In the genomic region with DNA sequence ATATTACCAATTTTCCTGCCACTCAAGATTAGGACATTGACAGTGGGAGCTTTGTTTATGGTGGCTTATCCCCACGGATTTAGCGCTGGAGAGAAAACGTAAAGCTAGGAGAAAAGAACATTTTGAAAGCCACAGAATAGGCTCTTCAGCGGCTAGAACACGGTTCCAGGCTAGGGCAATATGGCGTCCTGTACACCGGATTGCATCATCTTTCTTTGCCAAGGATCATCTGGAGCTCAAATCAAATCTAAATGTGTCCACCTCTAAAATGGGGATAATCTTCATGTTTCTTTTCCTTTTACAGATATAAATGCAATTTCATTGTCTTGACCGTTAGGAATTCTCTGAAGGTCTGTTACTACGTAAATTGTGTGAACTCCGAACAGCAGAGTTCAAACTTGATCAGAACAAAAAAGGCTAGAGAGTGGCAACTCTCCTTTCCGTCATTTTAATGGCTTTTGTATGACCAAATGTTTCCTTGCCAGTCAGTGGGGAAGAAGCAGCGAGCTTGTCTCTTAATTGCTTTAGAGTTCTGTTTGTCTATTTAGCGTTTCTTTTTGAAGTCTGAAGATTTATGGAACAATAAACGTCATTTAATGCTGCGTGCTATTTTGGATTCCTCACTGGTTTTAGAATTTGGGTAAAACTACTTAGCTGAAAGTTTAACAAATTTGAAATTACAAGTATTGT, we compare ENCODE assay signal across 1 cellular context.
TF ChIP-seq lines count a peak whose summit lies in the region.

No MANE protein-coding gene starts in this region.

TF ChIP-seq in K562, 482 proteins besides CTCF, POLR2A, EP300 and RAD21 (continued from another document):
- TF ChIP-seq, protein P1, sequence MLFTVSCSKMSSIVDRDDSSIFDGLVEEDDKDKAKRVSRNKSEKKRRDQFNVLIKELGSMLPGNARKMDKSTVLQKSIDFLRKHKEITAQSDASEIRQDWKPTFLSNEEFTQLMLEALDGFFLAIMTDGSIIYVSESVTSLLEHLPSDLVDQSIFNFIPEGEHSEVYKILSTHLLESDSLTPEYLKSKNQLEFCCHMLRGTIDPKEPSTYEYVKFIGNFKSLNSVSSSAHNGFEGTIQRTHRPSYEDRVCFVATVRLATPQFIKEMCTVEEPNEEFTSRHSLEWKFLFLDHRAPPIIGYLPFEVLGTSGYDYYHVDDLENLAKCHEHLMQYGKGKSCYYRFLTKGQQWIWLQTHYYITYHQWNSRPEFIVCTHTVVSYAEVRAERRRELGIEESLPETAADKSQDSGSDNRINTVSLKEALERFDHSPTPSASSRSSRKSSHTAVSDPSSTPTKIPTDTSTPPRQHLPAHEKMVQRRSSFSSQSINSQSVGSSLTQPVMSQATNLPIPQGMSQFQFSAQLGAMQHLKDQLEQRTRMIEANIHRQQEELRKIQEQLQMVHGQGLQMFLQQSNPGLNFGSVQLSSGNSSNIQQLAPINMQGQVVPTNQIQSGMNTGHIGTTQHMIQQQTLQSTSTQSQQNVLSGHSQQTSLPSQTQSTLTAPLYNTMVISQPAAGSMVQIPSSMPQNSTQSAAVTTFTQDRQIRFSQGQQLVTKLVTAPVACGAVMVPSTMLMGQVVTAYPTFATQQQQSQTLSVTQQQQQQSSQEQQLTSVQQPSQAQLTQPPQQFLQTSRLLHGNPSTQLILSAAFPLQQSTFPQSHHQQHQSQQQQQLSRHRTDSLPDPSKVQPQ (CRISPR knock-in tag; IDR thresholded peaks at IDR 0.05; ENCODE audit: borderline replicate concordance) = no peak
- TF ChIP-seq RBM25 (IDR thresholded peaks at IDR 0.05; ENCODE audit: low read depth, low read length, severe bottlenecking) (peak; percentile 54), TBL1XR1 (IDR thresholded peaks at IDR 0.05; ENCODE audit: low read length in 2 of 2) (no peak), TAF1 (IDR thresholded peaks at IDR 0.05; ENCODE audit: control insufficient read depth, extremely low read depth, insufficient read depth, low read length, severe bottlenecking) (no peak), PHTF2 (CRISPR knock-in tag; IDR thresholded peaks at IDR 0.05) (no peak), BCL6 (CRISPR knock-in tag; IDR thresholded peaks at IDR 0.05) (no peak), CEBPG (CRISPR knock-in tag; IDR thresholded peaks at IDR 0.05) (peak; percentile 84), CEBPG (tag; conservative IDR thresholded peaks at IDR 0.05 in 1 of 2, IDR thresholded peaks at IDR 0.05 in 1 of 2) (peak; percentile 79 to 80), ATF3 (IDR thresholded peaks at IDR 0.05) (peak; percentile 83), ATF3 (CRISPR knock-in tag; conservative IDR thresholded peaks at IDR 0.05) (no peak), ZKSCAN8 (CRISPR knock-in tag; IDR thresholded peaks at IDR 0.05) (no peak), PPARD (CRISPR knock-in tag; IDR thresholded peaks at IDR 0.05) (no peak), LEF1 (IDR thresholded peaks at IDR 0.05) (no peak), POLR2AphosphoS5 (IDR thresholded peaks at IDR 0.05; ENCODE audit: control insufficient read depth, insufficient read depth, low read depth, low read length) (no peak), E2F3 (CRISPR knock-in tag; IDR thresholded peaks at IDR 0.05) (no peak), MEF2A (IDR thresholded peaks at IDR 0.05; ENCODE audit: control insufficient read depth, low read depth, low read length) (no peak), ZNF140 (CRISPR knock-in tag; IDR thresholded peaks at IDR 0.05) (no peak), L3MBTL2 (IDR thresholded peaks at IDR 0.05) (no peak), GATAD2B (IDR thresholded peaks at IDR 0.05; ENCODE audit: borderline replicate concordance) (no peak), ZBTB17 (CRISPR knock-in tag; IDR thresholded peaks at IDR 0.05) (no peak), ZC3H4 (CRISPR knock-in tag; IDR thresholded peaks at IDR 0.05; ENCODE audit: borderline replicate concordance) (no peak)
- TF ChIP-seq, protein P2, sequence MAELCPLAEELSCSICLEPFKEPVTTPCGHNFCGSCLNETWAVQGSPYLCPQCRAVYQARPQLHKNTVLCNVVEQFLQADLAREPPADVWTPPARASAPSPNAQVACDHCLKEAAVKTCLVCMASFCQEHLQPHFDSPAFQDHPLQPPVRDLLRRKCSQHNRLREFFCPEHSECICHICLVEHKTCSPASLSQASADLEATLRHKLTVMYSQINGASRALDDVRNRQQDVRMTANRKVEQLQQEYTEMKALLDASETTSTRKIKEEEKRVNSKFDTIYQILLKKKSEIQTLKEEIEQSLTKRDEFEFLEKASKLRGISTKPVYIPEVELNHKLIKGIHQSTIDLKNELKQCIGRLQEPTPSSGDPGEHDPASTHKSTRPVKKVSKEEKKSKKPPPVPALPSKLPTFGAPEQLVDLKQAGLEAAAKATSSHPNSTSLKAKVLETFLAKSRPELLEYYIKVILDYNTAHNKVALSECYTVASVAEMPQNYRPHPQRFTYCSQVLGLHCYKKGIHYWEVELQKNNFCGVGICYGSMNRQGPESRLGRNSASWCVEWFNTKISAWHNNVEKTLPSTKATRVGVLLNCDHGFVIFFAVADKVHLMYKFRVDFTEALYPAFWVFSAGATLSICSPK (IDR thresholded peaks at IDR 0.05; ENCODE audit: borderline replicate concordance) = no peak
